Comparison of ENCODE assay signal across 20 cellular contexts in the genomic region with DNA sequence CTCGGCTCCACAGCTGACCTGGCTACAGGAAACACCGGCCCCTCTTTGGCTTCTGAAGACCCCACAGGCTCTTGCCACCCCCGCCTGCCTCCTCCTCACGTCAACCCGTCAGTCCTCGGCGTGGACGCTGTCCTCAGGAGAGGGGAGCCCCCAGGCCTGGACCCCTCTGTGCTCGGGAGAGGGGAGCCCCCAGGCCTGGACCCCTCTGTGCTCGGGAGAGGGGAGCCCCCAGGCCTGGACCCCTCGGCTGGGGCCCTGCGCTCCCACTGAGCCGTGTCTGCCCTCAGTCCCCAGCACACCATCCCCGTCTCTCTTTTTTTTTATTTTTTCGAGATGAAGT. TPM values are rescaled to one million over a fixed set of nuclear protein-coding genes. Genes with fewer than 3 reads are reported as not detected.
DNase-seq lines count a peak whose midpoint lies in the region; ATAC-seq, FAIRE-seq and TF ChIP-seq lines count a peak whose summit lies in the region.
"Had no signal": no experiment of that assay in that cellular context is flagged by ENCODE, and none has a peak within 500 bp of the region (broad histone marks: within the 10 kb centered on the region; RNA-seq: fewer than 3 reads in every experiment).

No MANE protein-coding gene starts in this region.

- H3K27ac Mint-ChIP-seq in activated CD4-positive, alpha-beta T cell treated with anti-CD3 and anti-CD28 coated beads for 36 hours: peak overlapping the region; percentile 76
- H3K27ac Mint-ChIP-seq in activated CD8-positive, alpha-beta T cell treated with anti-CD3 and anti-CD28 coated beads for 36 hours: peak overlapping the region; percentile 92

- no peaks in the 10 kb centered on the region for H3K23me2 ChIP-seq in H1 (ENCODE audit: low read depth, low read length)

- H4K91ac ChIP-seq in H1 (replicated peaks; ENCODE audit: insufficient read length, low read length): peak overlapping the region; percentile 55

- no peak for DNase-seq in activated CD4-positive, alpha-beta T cell treated with anti-CD3 and anti-CD28 coated beads for 36 hours
- no peak for DNase-seq in activated CD4-positive, alpha-beta T cell treated with anti-CD3 and anti-CD28 coated beads for 48 hours
- DNase-seq in activated CD8-positive, alpha-beta T cell treated with anti-CD3 and anti-CD28 coated beads for 36 hours: no peak
- no peak for DNase-seq in H1 (ENCODE audit: low read depth in 1 of 2, low spot score in 2 of 2)
- no peak for DNase-seq in stomach
- no peak for DNase-seq in T1000 (lab: John Stamatoyannopoulos, UW)
- no peak for DNase-seq in NOMO-1 treated with DMSO at 0.1 percent for 48 hours (lab: John Stamatoyannopoulos, UW; ENCODE audit: unreplicated experiment)
- DNase-seq: 8988T; C1 segment of cervical spinal cord; DMS79 treated with DMSO at 0.1 percent for 48 hours; HCEC 1CT; NCI-H1417; NCI-H1930; NK-92 treated with Interleukin-12 subunit alpha and Interleukin-12 subunit beta, amount 100 ng/mL, for 24 hours; RPMI8226; SIG-M5 had no signal

- H3K27me3 Mint-ChIP-seq in activated CD4-positive, alpha-beta T cell treated with anti-CD3 and anti-CD28 coated beads for 36 hours: no peaks in the 10 kb centered on the region
- no peaks in the 10 kb centered on the region for H3K27me3 Mint-ChIP-seq in activated CD8-positive, alpha-beta T cell treated with anti-CD3 and anti-CD28 coated beads for 36 hours

- TF ChIP-seq EP300 in H1 (IDR thresholded peaks at IDR 0.05; ENCODE audit: borderline replicate concordance in 1 of 2, low read depth in 2 of 2, low read length in 2 of 2) (no peak), stomach (IDR thresholded peaks at IDR 0.05) (no peak)

- H2BK5ac ChIP-seq in H1 (ENCODE audit: low read depth, low read length): peak overlapping the region; percentile 60; the same call in 1 of the 2 replicates

- H3K4me1 Mint-ChIP-seq in activated CD4-positive, alpha-beta T cell treated with anti-CD3 and anti-CD28 coated beads for 36 hours: peaks cover 23% of the 10 kb centered on the region
- H3K4me1 Mint-ChIP-seq in activated CD8-positive, alpha-beta T cell treated with anti-CD3 and anti-CD28 coated beads for 36 hours (ENCODE audit: low read depth): peaks cover 35% of the 10 kb centered on the region

- H2BK15ac ChIP-seq in H1 (ENCODE audit: low read length): peak overlapping the region; percentile 46; the same call in 1 of the 2 replicates

- no peak overlapping the region for H3K4me2 ChIP-seq in H1 (ENCODE audit: insufficient read depth in 1 of 2, low read depth in 2 of 2, low read length in 2 of 2)

- H3K27ac ChIP-seq in H1 (ENCODE audit: low read depth, low read length) (no peak overlapping the region), stomach (peak overlapping the region in 4 of 5 donors; percentile 50 to 93 (median 88))
- H3K27ac ChIP-seq: HL-60 had no signal

- no peak overlapping the region for H2BK120ac ChIP-seq in H1 (replicated peaks; ENCODE audit: low read depth, low read length)

- H3K9ac ChIP-seq in H1 (replicated peaks in 1 of 4; ENCODE audit: extremely low read depth in 1 of 4, low read depth in 3 of 4, low read length in 3 of 4): no peak overlapping the region

- no peak overlapping the region for H3K18ac ChIP-seq in H1 (ENCODE audit: extremely low read depth, low read length)

- no peaks in the 10 kb centered on the region for H3K79me2 ChIP-seq in H1 (ENCODE audit: control insufficient read depth in 1 of 2, insufficient read depth in 2 of 2, low read length in 2 of 2)

- no peak overlapping the region for H2AK5ac ChIP-seq in H1 (ENCODE audit: low read depth, low read length)

- H3K27me3 ChIP-seq in H1 (replicated peaks in 1 of 4; ENCODE audit: control insufficient read depth in 3 of 4, extremely low read depth in 1 of 4, insufficient read depth in 3 of 4, low read length in 3 of 4) (peaks cover 0 to 2% (median 0%) of the 10 kb centered on the region in 4 experiments; a peak in 2 of 7 replicates), stomach (peaks cover 0 to 60% (median 3%) of the 10 kb centered on the region in 3 donors)

- intact Hi-C loops in activated CD4-positive, alpha-beta T cell treated with anti-CD3 and anti-CD28 coated beads for 36 hours (cut with DNase I, micrococcal nuclease): loop anchor here in 1 of 2 experiments (5.0 kb wide), 1 partner anchor 65 kb away; the partner anchor contains the start of gene TNFRSF18
- intact Hi-C loops in activated CD8-positive, alpha-beta T cell treated with anti-CD3 and anti-CD28 coated beads for 36 hours (cut with micrococcal nuclease): loop anchor here (10.0 kb wide), 1 partner anchor 63 kb away; the partner anchor contains the start of gene TNFRSF18
- intact Hi-C loops in stomach (cut with DNase I; ENCODE audit: low total_unique reads): no loop called here

- H3K4me3 ChIP-seq in H1 (ENCODE audit: extremely low read depth in 1 of 4, insufficient read depth in 2 of 4, low read depth in 3 of 4, low read length in 4 of 4) (no peak overlapping the region), stomach (no peak overlapping the region)

- FAIRE-seq in H1 (lab: Jason Lieb, UNC): no peak
- FAIRE-seq: HTR-8/SVneo had no signal

- no peak overlapping the region for H3K56ac ChIP-seq in H1 (replicated peaks; ENCODE audit: insufficient read length, low read depth, low read length)

- no peak overlapping the region for H3K4me3 Mint-ChIP-seq in activated CD4-positive, alpha-beta T cell treated with anti-CD3 and anti-CD28 coated beads for 36 hours
- no peak overlapping the region for H3K4me3 Mint-ChIP-seq in activated CD8-positive, alpha-beta T cell treated with anti-CD3 and anti-CD28 coated beads for 36 hours

- H3K23ac ChIP-seq in H1 (ENCODE audit: insufficient read length): no peak overlapping the region

- H3K4ac ChIP-seq in H1 (replicated peaks; ENCODE audit: insufficient read length, low read depth, low read length): no peak overlapping the region

- TF ChIP-seq CTCF in activated CD8-positive, alpha-beta T cell treated with anti-CD3 and anti-CD28 coated beads for 36 hours (IDR thresholded peaks at IDR 0.05): no peak
- TF ChIP-seq CTCF in H1 (IDR thresholded peaks at IDR 0.05; ENCODE audit: control extremely low read depth in 1 of 3, insufficient read depth in 1 of 3, low read depth in 1 of 3, low read length in 3 of 3) (no peak), stomach (IDR thresholded peaks at IDR 0.05) (no peak)

- TF ChIP-seq POLR2A in H1 (IDR thresholded peaks at IDR 0.05; ENCODE audit: control extremely low read depth in 1 of 2, low read depth in 2 of 2, low read length in 2 of 2) (no peak), stomach (IDR thresholded peaks at IDR 0.05) (no peak)

- no peaks in the 10 kb centered on the region for H4K20me1 ChIP-seq in H1 (replicated peaks in 1 of 2; ENCODE audit: control insufficient read depth in 1 of 2, insufficient read depth in 2 of 2, low read length in 2 of 2)

- POLR2A ChIA-PET in activated CD4-positive, alpha-beta T cell treated with anti-CD3 and anti-CD28 coated beads for 36 hours (lab: Charles Lee): no interaction called here
- POLR2A ChIA-PET in activated CD8-positive, alpha-beta T cell treated with anti-CD3 and anti-CD28 coated beads for 36 hours (lab: Charles Lee): no interaction called here
- POLR2A ChIA-PET in H1 (lab: Charles Lee; ENCODE audit: partially characterized antibody): interaction anchor here (0.7 to 0.8 kb wide), 2 partner anchors 17 to 92 kb away, joined by 3 read pairs; no protein-coding TSS in a partner anchor

- WGBS in H1 (ENCODE audit: extremely low coverage in 1 of 2, insufficient coverage in 1 of 2, insufficient read length in 1 of 2, insufficient replicate concordance in 2 of 2, low coverage in 1 of 2, low lambda C conversion rate in 2 of 2, missing lambda C conversion rate in 1 of 2), 2 experiments: 94% methylated on average over 13 of the region's 15 CpGs; no CpG with 5 or more reads in 1 of the 2 experiments
- 70 to 80% (median 76%) methylated on average over 15 of the region's 15 CpGs for WGBS in stomach, 5 donors

- H3K36me3 ChIP-seq in H1 (ENCODE audit: control insufficient read depth in 2 of 4, insufficient read depth in 4 of 4, low read length in 3 of 4): no peaks in the 10 kb centered on the region
- H3K36me3 ChIP-seq in stomach: no peaks in the 10 kb centered on the region

- H2BK12ac ChIP-seq in H1 (ENCODE audit: low read depth, low read length): no peak overlapping the region; the same call in 1 of the 2 replicates

- no peak overlapping the region for H2AFZ ChIP-seq in H1 (ENCODE audit: low read length)

- no peak overlapping the region for H4K5ac ChIP-seq in H1 (ENCODE audit: insufficient read length, low read depth, low read length)

- no peaks in the 10 kb centered on the region for H3K36me3 Mint-ChIP-seq in activated CD4-positive, alpha-beta T cell treated with anti-CD3 and anti-CD28 coated beads for 36 hours (ENCODE audit: low read depth)
- H3K36me3 Mint-ChIP-seq in activated CD8-positive, alpha-beta T cell treated with anti-CD3 and anti-CD28 coated beads for 36 hours (ENCODE audit: low read depth): no peaks in the 10 kb centered on the region

- H3K9me3 Mint-ChIP-seq in activated CD4-positive, alpha-beta T cell treated with anti-CD3 and anti-CD28 coated beads for 36 hours (ENCODE audit: low read depth): no peaks in the 10 kb centered on the region
- no peaks in the 10 kb centered on the region for H3K9me3 Mint-ChIP-seq in activated CD8-positive, alpha-beta T cell treated with anti-CD3 and anti-CD28 coated beads for 36 hours

- H3K9me3 ChIP-seq in H1 (ENCODE audit: insufficient read depth in 2 of 2, low read depth in 1 of 2, low read length in 1 of 2): no peaks in the 10 kb centered on the region
- H3K9me3 ChIP-seq in stomach: no peaks in the 10 kb centered on the region

- ATAC-seq in activated CD4-positive, alpha-beta T cell treated with anti-CD3 and anti-CD28 coated beads for 36 hours: no peak
- no peak for ATAC-seq in activated CD8-positive, alpha-beta T cell treated with anti-CD3 and anti-CD28 coated beads for 36 hours
- ATAC-seq in GM21529 (IDR thresholded peaks at IDR 0.05; ENCODE audit: unreplicated experiment): no peak

- TF ChIP-seq RAD21 in H1 (IDR thresholded peaks at IDR 0.05 in 1 of 2, conservative IDR thresholded peaks at IDR 0.05 in 1 of 2; ENCODE audit: low read depth in 2 of 2, low read length in 2 of 2): no peak

- H4K8ac ChIP-seq in H1 (ENCODE audit: extremely low read depth, insufficient read depth, low read length): peak overlapping the region; percentile 68; the same call in 1 of the 2 replicates

- H3K14ac ChIP-seq in H1 (ENCODE audit: insufficient read length): no peak overlapping the region

- CTCF ChIA-PET in activated CD4-positive, alpha-beta T cell treated with anti-CD3 and anti-CD28 coated beads for 36 hours (lab: Charles Lee): no interaction called here
- CTCF ChIA-PET in activated CD8-positive, alpha-beta T cell treated with anti-CD3 and anti-CD28 coated beads for 36 hours (lab: Charles Lee): interaction anchor here (1.1 kb wide), 1 partner anchor 20 kb away, joined by 3 read pairs; no protein-coding TSS in a partner anchor
- CTCF ChIA-PET in H1 (lab: Charles Lee; ENCODE audit: partially characterized antibody): interaction anchor here (1.2 kb wide), 1 partner anchor 19 kb away, joined by 3 read pairs; no protein-coding TSS in a partner anchor

- no peaks in the 10 kb centered on the region for H3K79me1 ChIP-seq in H1 (ENCODE audit: low read depth, low read length)

- H3K4me1 ChIP-seq in H1 (replicated peaks in 1 of 4; ENCODE audit: control insufficient read depth in 3 of 4, insufficient read depth in 4 of 4, low read length in 3 of 4): peaks cover 0 to 16% (median 1%) of the 10 kb centered on the region in 4 experiments; a peak in 4 of 7 replicates
- peaks cover 36 to 54% (median 48%) of the 10 kb centered on the region in 4 donors for H3K4me1 ChIP-seq in stomach

- H2BK20ac ChIP-seq in H1 (ENCODE audit: low read length): no peak overlapping the region

RNA-seq across cellular contexts. Expression of gene C1orf159, which starts 26.0 kb away (rescaled TPM):
- total RNA-seq in activated CD4-positive, alpha-beta T cell treated with anti-CD3 and anti-CD28 coated beads for 36 hours: 10 to 100 TPM; 11.3 to 13.5 TPM
- total RNA-seq in activated CD8-positive, alpha-beta T cell treated with anti-CD3 and anti-CD28 coated beads for 36 hours: 10 to 100 TPM; 17.5 to 20.3 TPM
- 10.9 and 12.4 TPM in 2 replicates for total RNA-seq in H1 (2021; fragmentation: NEBNext Ultra II Directional; extraction: Animal tissue kit (Norgen Biotek cat#: 25700))
- polyA plus RNA-seq in H1 (2011; rRNA removed) (10.0 and 15.7 TPM in 2 replicates), stomach (10 to 100 TPM; 10.2 to 17.1 (median 12.8) TPM)
- polyA plus RNA-seq in H1 (2011; cell fraction: cytosol; rRNA removed): 11.1 TPM
- polyA plus RNA-seq in H1 (2011; cell fraction: nucleus; rRNA removed): 45.2 TPM
- polyA plus RNA-seq in H1 (2012, experiment 1 of 2): 6.7 to 11.8 TPM (median 10.8 TPM) in 4 replicates
- polyA plus RNA-seq in H1 (2012, experiment 2 of 2): 9.1 TPM
- 8.9 TPM for polyA plus RNA-seq in H1 (2013, experiment 1 of 2)
- polyA plus RNA-seq in H1 (2013, experiment 2 of 2): 8.4 TPM
- 2.8 and 4.3 TPM in 2 replicates for polyA minus RNA-seq in H1 (2011; rRNA and poly(A)+ RNA removed)
- 5.1 TPM for polyA minus RNA-seq in H1 (2011; cell fraction: cytosol; rRNA and poly(A)+ RNA removed)
- polyA minus RNA-seq in H1 (2011; cell fraction: nucleus; rRNA and poly(A)+ RNA removed): 14.2 TPM
- total RNA-seq in stomach: 10 to 100 TPM; 15.8 to 67.0 (median 33.8) TPM

RNA-seq across cellular contexts. Expression of gene TTLL10, which starts 31.8 kb away (rescaled TPM):
- total RNA-seq in activated CD4-positive, alpha-beta T cell treated with anti-CD3 and anti-CD28 coated beads for 36 hours: not detected
- total RNA-seq in activated CD8-positive, alpha-beta T cell treated with anti-CD3 and anti-CD28 coated beads for 36 hours: not detected
- total RNA-seq in H1 (2021; fragmentation: NEBNext Ultra II Directional; extraction: Animal tissue kit (Norgen Biotek cat#: 25700)): 1.6 and 1.7 TPM in 2 replicates
- polyA plus RNA-seq in H1 (2011; rRNA removed) (1.1 and 2.0 TPM in 2 replicates), stomach (under 1 TPM in 2 of 3 donors, not detected in 1; 0.13 to 0.46 TPM)
- polyA plus RNA-seq in H1 (2011; cell fraction: cytosol; rRNA removed): 1.0 TPM
- 3.8 TPM for polyA plus RNA-seq in H1 (2011; cell fraction: nucleus; rRNA removed)
- 0.94 to 4.7 TPM (median 1.1 TPM) in 4 replicates for polyA plus RNA-seq in H1 (2012, experiment 1 of 2)
- 0.24 TPM for polyA plus RNA-seq in H1 (2012, experiment 2 of 2)
- polyA plus RNA-seq in H1 (2013, experiment 1 of 2): 0.73 TPM
- polyA plus RNA-seq in H1 (2013, experiment 2 of 2): 0.55 TPM
- polyA minus RNA-seq in H1 (2011; rRNA and poly(A)+ RNA removed): 0.51 and 1.3 TPM in 2 replicates
- polyA minus RNA-seq in H1 (2011; cell fraction: cytosol; rRNA and poly(A)+ RNA removed): not detected
- polyA minus RNA-seq in H1 (2011; cell fraction: nucleus; rRNA and poly(A)+ RNA removed): 1.5 TPM
- total RNA-seq in stomach: 1 to 10 TPM in 1 of 5 donors, not detected in 4; 6.4 TPM
- total RNA-seq: G401 had no signal
